1 cellular context compared by ENCODE assay signal in genomic region chr6:163402616-163403015, GRCh38.
TF ChIP-seq lines count a peak whose summit lies in the region.

No MANE protein-coding gene starts in this region.

TF ChIP-seq in HepG2, 621 proteins besides CTCF, POLR2A, EP300 and RAD21 (continued from another document):
- TF ChIP-seq MTERF4 (CRISPR knock-in tag; IDR thresholded peaks at IDR 0.05) (no peak), SP2 (CRISPR knock-in tag; IDR thresholded peaks at IDR 0.05) (no peak), ZNF432 (CRISPR knock-in tag; IDR thresholded peaks at IDR 0.05; ENCODE audit: borderline replicate concordance) (no peak), HNF4A (CRISPR knock-in tag; IDR thresholded peaks at IDR 0.05) (peak; percentile 42), HOXD1 (CRISPR knock-in tag; IDR thresholded peaks at IDR 0.05) (no peak), ZNF776 (CRISPR knock-in tag; IDR thresholded peaks at IDR 0.05) (no peak), ZNF577 (CRISPR knock-in tag; IDR thresholded peaks at IDR 0.05; ENCODE audit: borderline replicate concordance, low read depth) (no peak), SMARCC2 (IDR thresholded peaks at IDR 0.05) (no peak), SALL1 (CRISPR knock-in tag; IDR thresholded peaks at IDR 0.05) (peak; percentile 54)
